In genomic region chr10:30987463-30987862, GRCh38 we compare ENCODE assay signal across 15 cellular contexts. TPM values are rescaled to one million over a fixed set of nuclear protein-coding genes. Genes with fewer than 3 reads are reported as not detected.
DNase-seq lines count a peak whose midpoint lies in the region; ATAC-seq and TF ChIP-seq lines count a peak whose summit lies in the region.
"Had no signal": no experiment of that assay in that cellular context is flagged by ENCODE, and none has a peak within 500 bp of the region (broad histone marks: within the 10 kb centered on the region; RNA-seq: fewer than 3 reads in every experiment).

No MANE protein-coding gene starts in this region.

- no peak overlapping the region for H3K4me3 Mint-ChIP-seq in activated CD8-positive, alpha-beta T cell treated with anti-CD3 and anti-CD28 coated beads, Interleukin-2, amount 10 ng/mL, durations not matched to agents 7 days and 5 days
- H3K4me3 Mint-ChIP-seq: B cell; CD4-positive, alpha-beta memory T cell had no signal

- no peak for TF ChIP-seq POLR2A in gastrocnemius medialis (IDR thresholded peaks at IDR 0.05)

- no peak overlapping the region for H3K27ac Mint-ChIP-seq in activated CD8-positive, alpha-beta T cell treated with anti-CD3 and anti-CD28 coated beads, Interleukin-2, amount 10 ng/mL, durations not matched to agents 7 days and 5 days
- H3K27ac Mint-ChIP-seq: B cell had no signal

- no peaks in the 10 kb centered on the region for H3K27me3 ChIP-seq in heart right ventricle
- no peaks in the 10 kb centered on the region for H3K27me3 ChIP-seq in gastrocnemius medialis

- peaks cover 7% of the 10 kb centered on the region for H3K36me3 Mint-ChIP-seq in activated CD8-positive, alpha-beta T cell treated with anti-CD3 and anti-CD28 coated beads, Interleukin-2, amount 10 ng/mL, durations not matched to agents 7 days and 5 days (ENCODE audit: low read depth)

- H3K4me1 Mint-ChIP-seq in activated CD8-positive, alpha-beta T cell treated with anti-CD3 and anti-CD28 coated beads, Interleukin-2, amount 10 ng/mL, durations not matched to agents 7 days and 5 days (ENCODE audit: low read depth), result peaks cover 9% of the 10 kb centered on the region

- ATAC-seq in heart right ventricle (peak in 7 of 8 donors; percentile 18 to 65 (median 39)), gastrocnemius medialis (no peak)
- ATAC-seq in activated CD8-positive, alpha-beta T cell treated with anti-CD3 and anti-CD28 coated beads, Interleukin-2, amount 10 ng/mL, durations not matched to agents 7 days and 5 days, result no peak
- no peak for ATAC-seq in stimulated activated naive CD8-positive, alpha-beta T cell treated with anti-CD3 and anti-CD28 coated beads, Interleukin-15, Interleukin-2, amounts not matched to agents 100 U/mL and 50 U/mL, for 24 hours
- ATAC-seq: HCT116 had no signal

- WGBS in heart right ventricle, 2 donors, result 54 to 59% methylated on average over 5 of the region's 5 CpGs

- intact Hi-C loops in heart right ventricle (cut with DNase I), result no loop called here
- intact Hi-C loops in cardiac septum (cut with DNase I), result loop anchor here (5.0 kb wide), 1 partner anchor 45 kb away; the partner anchor contains the start of gene ZNF438
- intact Hi-C loops in gastrocnemius medialis (cut with DNase I; ENCODE audit: low total_unique reads), result no loop called here

- no peak overlapping the region for H3K4me3 ChIP-seq in heart right ventricle
- no peak overlapping the region for H3K4me3 ChIP-seq in fibroblast of the aortic adventitia (ENCODE audit: low read depth, low read length)
- H3K4me3 ChIP-seq in gastrocnemius medialis, result no peak overlapping the region
- H3K4me3 ChIP-seq: GM23248 had no signal

- peaks cover 5% of the 10 kb centered on the region for H3K9me3 Mint-ChIP-seq in activated CD8-positive, alpha-beta T cell treated with anti-CD3 and anti-CD28 coated beads, Interleukin-2, amount 10 ng/mL, durations not matched to agents 7 days and 5 days (ENCODE audit: insufficient read depth)

- TF ChIP-seq CTCF in heart right ventricle (IDR thresholded peaks at IDR 0.05) (no peak), fibroblast of the aortic adventitia (IDR thresholded peaks at IDR 0.05; ENCODE audit: insufficient read depth, low read length) (no peak), gastrocnemius medialis (IDR thresholded peaks at IDR 0.05 in 4 of 5, conservative IDR thresholded peaks at IDR 0.05 in 1 of 5) (no peak)

- DNase-seq in heart right ventricle (no peak), cardiac septum (ENCODE audit: low spot score) (no peak), RKO (ENCODE audit: low spot score) (peak; percentile 90), fibroblast of the aortic adventitia (ENCODE audit: low read depth) (peak; percentile 45), gastrocnemius medialis (no peak), RPMI8226 (no peak)
- no peak for DNase-seq in activated CD8-positive, alpha-beta T cell treated with anti-CD3 and anti-CD28 coated beads, Interleukin-2, amount 10 ng/mL, durations not matched to agents 7 days and 5 days
- no peak for DNase-seq in stimulated activated naive CD8-positive, alpha-beta T cell treated with anti-CD3 and anti-CD28 coated beads, Interleukin-15, Interleukin-2, amounts not matched to agents 100 U/mL and 50 U/mL, for 24 hours
- DNase-seq: C1 segment of cervical spinal cord; CD4-positive, alpha-beta memory T cell; DMS79 treated with DMSO at 0.1 percent for 48 hours; EL; GM23248 had no signal

- no peaks in the 10 kb centered on the region for H3K27me3 Mint-ChIP-seq in activated CD8-positive, alpha-beta T cell treated with anti-CD3 and anti-CD28 coated beads, Interleukin-2, amount 10 ng/mL, durations not matched to agents 7 days and 5 days (ENCODE audit: low read depth)
- H3K27me3 Mint-ChIP-seq: B cell; CD4-positive, alpha-beta memory T cell had no signal

- H3K4me1 ChIP-seq in heart right ventricle (peaks cover 0 to 80% (median 48%) of the 10 kb centered on the region in 9 donors), gastrocnemius medialis (peaks cover 60 to 61% of the 10 kb centered on the region in 2 donors)

- H3K9me3 ChIP-seq in heart right ventricle (peaks cover 0 to 8% (median 0%) of the 10 kb centered on the region in 11 donors), gastrocnemius medialis (no peaks in the 10 kb centered on the region)

- peak overlapping the region in 5 of 10 donors; percentile 4 to 84 (median 31) for H3K27ac ChIP-seq in heart right ventricle
- peak overlapping the region; percentile 9 to 68 (median 52) for H3K27ac ChIP-seq in gastrocnemius medialis
- H3K27ac ChIP-seq: GM23248 had no signal

- POLR2A ChIA-PET in activated CD8-positive, alpha-beta T cell treated with anti-CD3 and anti-CD28 coated beads, Interleukin-2, amount 10 ng/mL, durations not matched to agents 7 days and 5 days (lab: Charles Lee), result interaction anchor here (0.7 kb wide), 1 partner anchor 616 kb away, joined by 3 read pairs; no protein-coding TSS in a partner anchor

- in situ Hi-C loops in gastrocnemius medialis (cut with MboI; ENCODE audit: low sequenced_read_pairs in 4 of 4), result no loop called here

- H3K36me3 ChIP-seq in heart right ventricle (no peaks in the 10 kb centered on the region), gastrocnemius medialis (no peaks in the 10 kb centered on the region)

- CTCF ChIA-PET in activated CD8-positive, alpha-beta T cell treated with anti-CD3 and anti-CD28 coated beads, Interleukin-2, amount 10 ng/mL, durations not matched to agents 7 days and 5 days (lab: Charles Lee), result interaction anchor here (0.6 to 1.6 kb wide), 3 partner anchors 12 to 300 kb away, joined by 3 to 4 read pairs (median 4); no protein-coding TSS in a partner anchor

RNA-seq across cellular contexts. Expression of gene ZNF438, which starts 44.2 kb away (rescaled TPM):
- total RNA-seq in heart right ventricle (10 to 100 TPM in 8 of 10 donors, 1 to 10 TPM in 2; 9.3 to 16.1 (median 12.4) TPM), cardiac septum (12.5 TPM), fibroblast of the aortic adventitia (ENCODE audit: low replicate concordance) (2.9 and 8.0 TPM in 2 replicates), gastrocnemius medialis (10 to 100 TPM; 14.4 to 37.0 (median 26.5) TPM)
- 10 to 100 TPM in 1 of 2 donors, 1 to 10 TPM in 1; 7.8 to 21.1 TPM for polyA plus RNA-seq in heart right ventricle
- total RNA-seq in activated CD8-positive, alpha-beta T cell treated with anti-CD3 and anti-CD28 coated beads, Interleukin-2, amount 10 ng/mL, durations not matched to agents 7 days and 5 days, result 1 to 10 TPM; 2.3 to 2.6 TPM

Comparison
In these comparisons a context has a peak if more than half of its experiments do, and no peak if none do; other contexts are left out.
1. ATAC-seq: peak in heart right ventricle (7 of 8); none in gastrocnemius medialis (0 of 2), activated CD8-positive, alpha-beta T cell treated with anti-CD3 and anti-CD28 coated beads, Interleukin-2, amount 10 ng/mL, durations not matched to agents 7 days and 5 days (single experiment) and stimulated activated naive CD8-positive, alpha-beta T cell treated with anti-CD3 and anti-CD28 coated beads, Interleukin-15, Interleukin-2, amounts not matched to agents 100 U/mL and 50 U/mL, for 24 hours (single experiment).
2. DNase-seq: peak in RKO (single experiment) and fibroblast of the aortic adventitia (single experiment); none in heart right ventricle (0 of 2), cardiac septum (single experiment), gastrocnemius medialis (0 of 2), activated CD8-positive, alpha-beta T cell treated with anti-CD3 and anti-CD28 coated beads, Interleukin-2, amount 10 ng/mL, durations not matched to agents 7 days and 5 days (single experiment), stimulated activated naive CD8-positive, alpha-beta T cell treated with anti-CD3 and anti-CD28 coated beads, Interleukin-15, Interleukin-2, amounts not matched to agents 100 U/mL and 50 U/mL, for 24 hours (single experiment) and RPMI8226 (single experiment).